1 cellular context compared by ENCODE assay signal in the genomic region with DNA sequence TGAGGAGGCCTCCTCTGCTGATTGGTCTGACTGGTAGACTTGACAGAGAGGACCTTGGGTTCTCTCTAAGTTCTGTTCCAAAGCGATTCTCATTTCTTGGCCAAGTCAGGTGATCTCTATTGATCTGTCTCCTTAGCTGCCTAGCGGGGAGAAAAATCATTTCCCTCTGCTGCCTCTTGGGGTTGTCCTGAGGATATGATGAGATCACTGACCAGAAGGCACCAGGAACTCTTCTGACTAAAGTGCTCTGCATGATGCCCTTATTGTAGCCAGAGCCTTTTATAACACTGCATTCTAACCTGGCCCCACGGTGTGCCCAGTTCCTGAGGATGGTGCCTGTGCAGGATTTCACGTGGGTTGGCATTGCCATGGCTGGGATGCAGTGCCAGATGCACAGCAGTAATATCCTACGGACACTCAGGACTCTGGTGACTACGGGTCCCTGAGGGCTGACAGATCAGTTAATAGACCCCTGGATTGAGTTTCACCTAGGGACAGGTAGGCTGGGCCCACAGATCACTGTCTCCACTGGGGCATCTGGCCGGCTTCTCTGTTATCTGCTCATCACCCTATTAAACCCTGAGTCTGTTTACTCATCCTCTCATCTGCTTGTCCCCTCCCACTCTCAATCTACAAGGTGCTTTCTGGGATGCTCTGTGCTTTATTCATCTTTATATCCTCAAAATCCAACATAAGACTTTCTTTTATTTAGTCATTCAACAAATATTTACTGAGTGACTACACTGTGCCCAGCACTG.
TF ChIP-seq lines count a peak whose summit lies in the region.

No MANE protein-coding gene starts in this region.

TF ChIP-seq in A549, 52 proteins besides CTCF, POLR2A, EP300 and RAD21 (continued from another document):
- TF ChIP-seq, protein P1, sequence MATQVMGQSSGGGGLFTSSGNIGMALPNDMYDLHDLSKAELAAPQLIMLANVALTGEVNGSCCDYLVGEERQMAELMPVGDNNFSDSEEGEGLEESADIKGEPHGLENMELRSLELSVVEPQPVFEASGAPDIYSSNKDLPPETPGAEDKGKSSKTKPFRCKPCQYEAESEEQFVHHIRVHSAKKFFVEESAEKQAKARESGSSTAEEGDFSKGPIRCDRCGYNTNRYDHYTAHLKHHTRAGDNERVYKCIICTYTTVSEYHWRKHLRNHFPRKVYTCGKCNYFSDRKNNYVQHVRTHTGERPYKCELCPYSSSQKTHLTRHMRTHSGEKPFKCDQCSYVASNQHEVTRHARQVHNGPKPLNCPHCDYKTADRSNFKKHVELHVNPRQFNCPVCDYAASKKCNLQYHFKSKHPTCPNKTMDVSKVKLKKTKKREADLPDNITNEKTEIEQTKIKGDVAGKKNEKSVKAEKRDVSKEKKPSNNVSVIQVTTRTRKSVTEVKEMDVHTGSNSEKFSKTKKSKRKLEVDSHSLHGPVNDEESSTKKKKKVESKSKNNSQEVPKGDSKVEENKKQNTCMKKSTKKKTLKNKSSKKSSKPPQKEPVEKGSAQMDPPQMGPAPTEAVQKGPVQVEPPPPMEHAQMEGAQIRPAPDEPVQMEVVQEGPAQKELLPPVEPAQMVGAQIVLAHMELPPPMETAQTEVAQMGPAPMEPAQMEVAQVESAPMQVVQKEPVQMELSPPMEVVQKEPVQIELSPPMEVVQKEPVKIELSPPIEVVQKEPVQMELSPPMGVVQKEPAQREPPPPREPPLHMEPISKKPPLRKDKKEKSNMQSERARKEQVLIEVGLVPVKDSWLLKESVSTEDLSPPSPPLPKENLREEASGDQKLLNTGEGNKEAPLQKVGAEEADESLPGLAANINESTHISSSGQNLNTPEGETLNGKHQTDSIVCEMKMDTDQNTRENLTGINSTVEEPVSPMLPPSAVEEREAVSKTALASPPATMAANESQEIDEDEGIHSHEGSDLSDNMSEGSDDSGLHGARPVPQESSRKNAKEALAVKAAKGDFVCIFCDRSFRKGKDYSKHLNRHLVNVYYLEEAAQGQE (IDR thresholded peaks at IDR 0.05): no peak
- TF ChIP-seq, protein P2, sequence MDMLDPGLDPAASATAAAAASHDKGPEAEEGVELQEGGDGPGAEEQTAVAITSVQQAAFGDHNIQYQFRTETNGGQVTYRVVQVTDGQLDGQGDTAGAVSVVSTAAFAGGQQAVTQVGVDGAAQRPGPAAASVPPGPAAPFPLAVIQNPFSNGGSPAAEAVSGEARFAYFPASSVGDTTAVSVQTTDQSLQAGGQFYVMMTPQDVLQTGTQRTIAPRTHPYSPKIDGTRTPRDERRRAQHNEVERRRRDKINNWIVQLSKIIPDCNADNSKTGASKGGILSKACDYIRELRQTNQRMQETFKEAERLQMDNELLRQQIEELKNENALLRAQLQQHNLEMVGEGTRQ (IDR thresholded peaks at IDR 0.05): no peak
- TF ChIP-seq ZSCAN20 (CRISPR knock-in tag; IDR thresholded peaks at IDR 0.05) (no peak), CHD2 (IDR thresholded peaks at IDR 0.05; ENCODE audit: low read length, partially characterized antibody) (no peak)
